25 cellular contexts compared by ENCODE assay signal in genomic region chr1:15929258-15929935, GRCh38. TPM values are rescaled to one million over a fixed set of nuclear protein-coding genes. Genes with fewer than 3 reads are reported as not detected.
DNase-seq lines count a peak whose midpoint lies in the region; ATAC-seq and TF ChIP-seq lines count a peak whose summit lies in the region.
"Had no signal": no experiment of that assay in that cellular context is flagged by ENCODE, and none has a peak within 500 bp of the region (broad histone marks: within the 10 kb centered on the region; RNA-seq: fewer than 3 reads in every experiment).

No MANE protein-coding gene starts in this region.

- peaks cover 1% of the 10 kb centered on the region for H3K4me1 Mint-ChIP-seq in activated naive CD8-positive, alpha-beta T cell treated with anti-CD3 and anti-CD28 coated beads for 36 hours
- peaks cover 8% of the 10 kb centered on the region for H3K4me1 Mint-ChIP-seq in activated naive CD8-positive, alpha-beta T cell treated with anti-CD3 and anti-CD28 coated beads, Interleukin-2, amount 50 U/mL, for 24 hours
- H3K4me1 Mint-ChIP-seq in brain, result no peaks in the 10 kb centered on the region
- H3K4me1 Mint-ChIP-seq in activated T-helper 2 cell treated with anti-CD3 and anti-CD28 coated beads, Interferon-gamma antibody, Interleukin-2, Interleukin-4, amounts not matched to agents 10 μg/mL and 5 μg/mL and 100 μg/mL, durations not matched to agents 14 hours and 24 hours and 36 hours (ENCODE audit: low read depth), result peaks cover 2% of the 10 kb centered on the region

- peak overlapping the region; percentile 26 for H3K27ac Mint-ChIP-seq in activated naive CD8-positive, alpha-beta T cell treated with anti-CD3 and anti-CD28 coated beads for 36 hours
- H3K27ac Mint-ChIP-seq in activated naive CD8-positive, alpha-beta T cell treated with anti-CD3 and anti-CD28 coated beads, Interleukin-2, amount 50 U/mL, for 24 hours, result no peak overlapping the region
- peak overlapping the region in 4 of 5 experiments; percentile 4 to 61 (median 53) for H3K27ac Mint-ChIP-seq in brain
- no peak overlapping the region for H3K27ac Mint-ChIP-seq in activated T-helper 2 cell treated with anti-CD3 and anti-CD28 coated beads, Interferon-gamma antibody, Interleukin-2, Interleukin-4, amounts not matched to agents 10 μg/mL and 5 μg/mL and 100 μg/mL, durations not matched to agents 14 hours and 24 hours and 36 hours
- H3K27ac Mint-ChIP-seq: activated CD8-positive, alpha-beta T cell treated with anti-CD3 and anti-CD28 coated beads, Interleukin-2, amount 10 ng/mL, durations not matched to agents 7 days and 5 days had no signal

- peaks cover 6 to 16% of the 10 kb centered on the region in 2 donors for H3K4me1 ChIP-seq in thoracic aorta (ENCODE audit: control insufficient read depth in 1 of 2, low read depth in 2 of 2)
- H3K4me1 ChIP-seq: adrenal gland, BE2C, breast epithelium, colonic mucosa, sigmoid colon, suprapubic skin had no signal

- no peaks in the 10 kb centered on the region for H3K9me3 Mint-ChIP-seq in activated naive CD8-positive, alpha-beta T cell treated with anti-CD3 and anti-CD28 coated beads for 36 hours
- no peaks in the 10 kb centered on the region for H3K9me3 Mint-ChIP-seq in activated naive CD8-positive, alpha-beta T cell treated with anti-CD3 and anti-CD28 coated beads, Interleukin-2, amount 50 U/mL, for 24 hours
- peaks cover 0 to 26% (median 6%) of the 10 kb centered on the region in 5 experiments for H3K9me3 Mint-ChIP-seq in brain
- H3K9me3 Mint-ChIP-seq in activated T-helper 2 cell treated with anti-CD3 and anti-CD28 coated beads, Interferon-gamma antibody, Interleukin-2, Interleukin-4, amounts not matched to agents 10 μg/mL and 5 μg/mL and 100 μg/mL, durations not matched to agents 14 hours and 24 hours and 36 hours, result no peaks in the 10 kb centered on the region

- TF ChIP-seq CTCF in brain (conservative IDR thresholded peaks at IDR 0.05) (no peak), thoracic aorta (IDR thresholded peaks at IDR 0.05) (no peak)

- H3K36me3 Mint-ChIP-seq in activated naive CD8-positive, alpha-beta T cell treated with anti-CD3 and anti-CD28 coated beads for 36 hours, result peaks cover 52% of the 10 kb centered on the region
- H3K36me3 Mint-ChIP-seq in activated naive CD8-positive, alpha-beta T cell treated with anti-CD3 and anti-CD28 coated beads, Interleukin-2, amount 50 U/mL, for 24 hours (ENCODE audit: low read depth), result peaks cover 64% of the 10 kb centered on the region
- peaks cover 97% of the 10 kb centered on the region for H3K36me3 Mint-ChIP-seq in brain
- peaks cover 84% of the 10 kb centered on the region for H3K36me3 Mint-ChIP-seq in activated T-helper 2 cell treated with anti-CD3 and anti-CD28 coated beads, Interferon-gamma antibody, Interleukin-2, Interleukin-4, amounts not matched to agents 10 μg/mL and 5 μg/mL and 100 μg/mL, durations not matched to agents 14 hours and 24 hours and 36 hours (ENCODE audit: low read depth)

- H3K27me3 Mint-ChIP-seq in activated naive CD8-positive, alpha-beta T cell treated with anti-CD3 and anti-CD28 coated beads for 36 hours, result no peaks in the 10 kb centered on the region
- H3K27me3 Mint-ChIP-seq in activated naive CD8-positive, alpha-beta T cell treated with anti-CD3 and anti-CD28 coated beads, Interleukin-2, amount 50 U/mL, for 24 hours, result no peaks in the 10 kb centered on the region
- H3K27me3 Mint-ChIP-seq in brain, result peaks cover 2% of the 10 kb centered on the region
- no peaks in the 10 kb centered on the region for H3K27me3 Mint-ChIP-seq in activated T-helper 2 cell treated with anti-CD3 and anti-CD28 coated beads, Interferon-gamma antibody, Interleukin-2, Interleukin-4, amounts not matched to agents 10 μg/mL and 5 μg/mL and 100 μg/mL, durations not matched to agents 14 hours and 24 hours and 36 hours (ENCODE audit: low read depth)

- intact Hi-C loops in activated T-helper 2 cell treated with anti-CD3 and anti-CD28 coated beads, Interferon-gamma antibody, Interleukin-2, Interleukin-4, amounts not matched to agents 10 μg/mL and 5 μg/mL and 100 μg/mL, durations not matched to agents 14 hours and 24 hours and 36 hours (cut with micrococcal nuclease), result no loop called here

- DNase-seq in activated naive CD8-positive, alpha-beta T cell treated with anti-CD3 and anti-CD28 coated beads for 36 hours, result no peak
- DNase-seq in activated naive CD8-positive, alpha-beta T cell treated with anti-CD3 and anti-CD28 coated beads, Interleukin-2, amount 50 U/mL, for 24 hours, result no peak
- DNase-seq in medulla oblongata (ENCODE audit: extremely low spot score), result peak; percentile 26
- no peak for DNase-seq in thoracic aorta (ENCODE audit: low spot score)
- no peak for DNase-seq in activated T-helper 2 cell treated with anti-CD3 and anti-CD28 coated beads, Interferon-gamma antibody, Interleukin-2, Interleukin-4, amounts not matched to agents 10 μg/mL and 5 μg/mL and 100 μg/mL, durations not matched to agents 14 hours and 24 hours and 36 hours (ENCODE audit: low spot score)
- DNase-seq in NCI-H2029 (lab: John Stamatoyannopoulos, UW), result no peak
- DNase-seq: activated CD8-positive, alpha-beta T cell treated with anti-CD3 and anti-CD28 coated beads, Interleukin-2, amount 10 ng/mL, durations not matched to agents 7 days and 5 days; activated gamma-delta T cell; adrenal gland; BE2C; colonic mucosa; effector memory CD4-positive, alpha-beta T cell; glutamatergic neuron; GOT3; IMR-90; left ventricle myocardium superior; NCI-H146; sigmoid colon; stimulated activated CD4-positive, alpha-beta T cell treated with anti-CD3 and anti-CD28 coated beads, Interleukin-12 subunit alpha, Interleukin-12 subunit beta, amount 100 ng/mL, for 4 hours; stimulated activated CD4-positive, alpha-beta T cell treated with anti-CD3 and anti-CD28 coated beads, Interleukin-4, amount 100 ng/mL, for 24 hours; T-helper 9 cell had no signal

- ATAC-seq in activated naive CD8-positive, alpha-beta T cell treated with anti-CD3 and anti-CD28 coated beads, Interleukin-2, amount 50 U/mL, for 24 hours, result no peak
- ATAC-seq in thoracic aorta (ENCODE audit: insufficient number of reproducible peaks, low FRiP score, low read depth) (no peak), HG03520 (IDR thresholded peaks at IDR 0.05; ENCODE audit: unreplicated experiment) (no peak)
- ATAC-seq: activated CD8-positive, alpha-beta T cell treated with anti-CD3 and anti-CD28 coated beads, Interleukin-2, amount 10 ng/mL, durations not matched to agents 7 days and 5 days; left ventricle myocardium superior had no signal

- H3K36me3 ChIP-seq in thoracic aorta, result peaks cover 76% of the 10 kb centered on the region

- no peaks in the 10 kb centered on the region for H3K27me3 ChIP-seq in thoracic aorta (replicated peaks; ENCODE audit: insufficient read depth)
- H3K27me3 ChIP-seq: adrenal gland, BE2C, breast epithelium, colonic mucosa, sigmoid colon, suprapubic skin had no signal

- no peak overlapping the region for H3K4me3 Mint-ChIP-seq in activated naive CD8-positive, alpha-beta T cell treated with anti-CD3 and anti-CD28 coated beads for 36 hours
- H3K4me3 Mint-ChIP-seq in activated naive CD8-positive, alpha-beta T cell treated with anti-CD3 and anti-CD28 coated beads, Interleukin-2, amount 50 U/mL, for 24 hours, result no peak overlapping the region
- H3K4me3 Mint-ChIP-seq in brain, result peak overlapping the region in 1 of 5 experiments; percentile 41
- H3K4me3 Mint-ChIP-seq in activated T-helper 2 cell treated with anti-CD3 and anti-CD28 coated beads, Interferon-gamma antibody, Interleukin-2, Interleukin-4, amounts not matched to agents 10 μg/mL and 5 μg/mL and 100 μg/mL, durations not matched to agents 14 hours and 24 hours and 36 hours (ENCODE audit: low read depth), result no peak overlapping the region
- H3K4me3 Mint-ChIP-seq: activated CD8-positive, alpha-beta T cell treated with anti-CD3 and anti-CD28 coated beads, Interleukin-2, amount 10 ng/mL, durations not matched to agents 7 days and 5 days had no signal

- no peaks in the 10 kb centered on the region for H3K9me3 ChIP-seq in thoracic aorta
- H3K9me3 ChIP-seq: adrenal gland, BE2C, breast epithelium, colonic mucosa, sigmoid colon, suprapubic skin had no signal

- H3K4me3 ChIP-seq in thoracic aorta, result no peak overlapping the region
- H3K4me3 ChIP-seq: adrenal gland, breast epithelium, colonic mucosa, sigmoid colon, suprapubic skin had no signal

- H3K27ac ChIP-seq in thoracic aorta, result peak overlapping the region; percentile 13 to 57
- H3K27ac ChIP-seq: adrenal gland, breast epithelium, colonic mucosa, suprapubic skin had no signal

RNA-seq across cellular contexts. Expression of gene ZBTB17, which starts 46.5 kb away (rescaled TPM):
- total RNA-seq in activated naive CD8-positive, alpha-beta T cell treated with anti-CD3 and anti-CD28 coated beads for 36 hours, result 10 to 100 TPM; 52.3 to 56.1 TPM
- polyA plus RNA-seq in brain (ENCODE audit: insufficient read depth, low read depth, low replicate concordance), result 32.7 TPM
- total RNA-seq in thoracic aorta, result 10 to 100 TPM; 42.9 to 46.5 TPM
- total RNA-seq in activated T-helper 2 cell treated with anti-CD3 and anti-CD28 coated beads, Interferon-gamma antibody, Interleukin-2, Interleukin-4, amounts not matched to agents 10 μg/mL and 5 μg/mL and 100 μg/mL, durations not matched to agents 14 hours and 24 hours and 36 hours, result 65.7 and 67.8 TPM in 2 replicates

Comparison
In these comparisons a context has a peak if more than half of its experiments do, and no peak if none do; other contexts are left out.
1. H3K27ac Mint-ChIP-seq: peak in activated naive CD8-positive, alpha-beta T cell treated with anti-CD3 and anti-CD28 coated beads for 36 hours (single experiment) and brain (4 of 5); none in activated naive CD8-positive, alpha-beta T cell treated with anti-CD3 and anti-CD28 coated beads, Interleukin-2, amount 50 U/mL, for 24 hours (single experiment) and activated T-helper 2 cell treated with anti-CD3 and anti-CD28 coated beads, Interferon-gamma antibody, Interleukin-2, Interleukin-4, amounts not matched to agents 10 μg/mL and 5 μg/mL and 100 μg/mL, durations not matched to agents 14 hours and 24 hours and 36 hours (single experiment).